Comparison of ENCODE assay signal across 1 cellular context in the genomic region with DNA sequence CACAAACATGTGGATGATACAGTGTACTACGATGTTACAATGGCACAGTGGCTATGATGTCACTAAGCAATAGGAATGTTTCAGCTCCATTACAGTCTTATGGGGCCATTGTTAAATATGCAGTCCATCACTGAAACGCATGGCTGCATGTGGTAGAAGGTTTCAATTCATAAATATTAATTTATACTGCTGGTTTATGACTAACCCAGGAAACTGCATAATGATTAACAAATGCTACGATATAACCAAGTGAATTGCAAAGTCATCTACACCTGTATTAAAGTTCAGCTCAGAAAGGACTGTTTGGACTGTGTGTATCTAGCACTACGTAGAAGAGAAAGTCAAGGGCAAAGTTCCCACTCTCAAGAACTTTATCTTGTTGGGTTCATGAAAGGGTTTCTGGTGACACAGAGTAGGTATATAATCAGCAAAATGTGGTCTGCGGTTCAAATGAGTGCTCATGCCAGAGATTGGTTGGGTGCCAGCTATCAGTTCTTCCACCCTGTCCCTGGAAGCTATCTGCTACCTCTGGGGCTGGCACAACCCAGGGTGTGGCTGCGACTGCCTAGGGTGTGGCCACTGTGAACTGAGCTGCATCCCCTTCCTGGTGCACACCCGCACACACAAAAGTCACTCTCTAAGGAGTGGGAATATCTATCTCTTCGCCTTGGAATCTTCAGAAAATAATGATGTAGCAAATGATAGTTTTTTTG.
A peak's percentile ranks its signal among the peaks of the same experiment; 100 is the strongest.
TF ChIP-seq lines count a peak whose summit lies in the region.

No MANE protein-coding gene starts in this region.

TF ChIP-seq in K562, 482 proteins besides CTCF, POLR2A, EP300 and RAD21 (continued from another document and continues in another):
- no peak for TF ChIP-seq ZNF280B (CRISPR knock-in tag; IDR thresholded peaks at IDR 0.05)
- peak; percentile 23; the same call in 1 of the 2 replicates for TF ChIP-seq GATA2 (CRISPR knock-in tag; IDR thresholded peaks at IDR 0.05)
- TF ChIP-seq RBM25 (IDR thresholded peaks at IDR 0.05; ENCODE audit: low read depth, low read length, severe bottlenecking) = no peak
- no peak for TF ChIP-seq PTRF (tag; IDR thresholded peaks at IDR 0.05)
- TF ChIP-seq SMARCE1 (IDR thresholded peaks at IDR 0.05) = 0 out of 2 replicates have a peak, but pooled peaks have one; percentile 27
- no peak for TF ChIP-seq SMARCC2 (IDR thresholded peaks at IDR 0.05; ENCODE audit: low read depth)
- TF ChIP-seq RBM15 (IDR thresholded peaks at IDR 0.05; ENCODE audit: insufficient read depth, low read length) = no peak
- peak; percentile 44; the same call in 1 of the 2 replicates for TF ChIP-seq NCOR1 (IDR thresholded peaks at IDR 0.05)
- TF ChIP-seq, protein P1, sequence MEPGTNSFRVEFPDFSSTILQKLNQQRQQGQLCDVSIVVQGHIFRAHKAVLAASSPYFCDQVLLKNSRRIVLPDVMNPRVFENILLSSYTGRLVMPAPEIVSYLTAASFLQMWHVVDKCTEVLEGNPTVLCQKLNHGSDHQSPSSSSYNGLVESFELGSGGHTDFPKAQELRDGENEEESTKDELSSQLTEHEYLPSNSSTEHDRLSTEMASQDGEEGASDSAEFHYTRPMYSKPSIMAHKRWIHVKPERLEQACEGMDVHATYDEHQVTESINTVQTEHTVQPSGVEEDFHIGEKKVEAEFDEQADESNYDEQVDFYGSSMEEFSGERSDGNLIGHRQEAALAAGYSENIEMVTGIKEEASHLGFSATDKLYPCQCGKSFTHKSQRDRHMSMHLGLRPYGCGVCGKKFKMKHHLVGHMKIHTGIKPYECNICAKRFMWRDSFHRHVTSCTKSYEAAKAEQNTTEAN (CRISPR knock-in tag; IDR thresholded peaks at IDR 0.05) = no peak
- no peak for TF ChIP-seq POLR2G (IDR thresholded peaks at IDR 0.05; ENCODE audit: low read depth, low read length)
- 0 out of 2 replicates have a peak, but pooled peaks have one; percentile 25 for TF ChIP-seq KLF16 (IDR thresholded peaks at IDR 0.05)
- no peak for TF ChIP-seq ZNF57 (CRISPR knock-in tag; IDR thresholded peaks at IDR 0.05)
- no peak for TF ChIP-seq HEY1 (CRISPR knock-in tag; IDR thresholded peaks at IDR 0.05; ENCODE audit: borderline replicate concordance)
- no peak for TF ChIP-seq ZNF518B (CRISPR knock-in tag; IDR thresholded peaks at IDR 0.05)
- TF ChIP-seq IRF2 (CRISPR knock-in tag; IDR thresholded peaks at IDR 0.05) = no peak
- no peak for TF ChIP-seq MCM2 (IDR thresholded peaks at IDR 0.05; ENCODE audit: low read depth)
- peak; percentile 60; the same call in 1 of the 2 replicates for TF ChIP-seq CTBP1 (IDR thresholded peaks at IDR 0.05; ENCODE audit: borderline replicate concordance)
- no peak for TF ChIP-seq FOXK1 (CRISPR knock-in tag; IDR thresholded peaks at IDR 0.05; ENCODE audit: borderline replicate concordance)
- TF ChIP-seq, protein P2, sequence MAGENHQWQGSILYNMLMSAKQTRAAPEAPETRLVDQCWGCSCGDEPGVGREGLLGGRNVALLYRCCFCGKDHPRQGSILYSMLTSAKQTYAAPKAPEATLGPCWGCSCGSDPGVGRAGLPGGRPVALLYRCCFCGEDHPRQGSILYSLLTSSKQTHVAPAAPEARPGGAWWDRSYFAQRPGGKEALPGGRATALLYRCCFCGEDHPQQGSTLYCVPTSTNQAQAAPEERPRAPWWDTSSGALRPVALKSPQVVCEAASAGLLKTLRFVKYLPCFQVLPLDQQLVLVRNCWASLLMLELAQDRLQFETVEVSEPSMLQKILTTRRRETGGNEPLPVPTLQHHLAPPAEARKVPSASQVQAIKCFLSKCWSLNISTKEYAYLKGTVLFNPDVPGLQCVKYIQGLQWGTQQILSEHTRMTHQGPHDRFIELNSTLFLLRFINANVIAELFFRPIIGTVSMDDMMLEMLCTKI (IDR thresholded peaks at IDR 0.05; ENCODE audit: partially characterized antibody) = no peak
- no peak for TF ChIP-seq PTTG1 (tag; IDR thresholded peaks at IDR 0.05; ENCODE audit: low read depth)
- TF ChIP-seq HDGF (IDR thresholded peaks at IDR 0.05) = no peak
- TF ChIP-seq ZNF76 (CRISPR knock-in tag; IDR thresholded peaks at IDR 0.05; ENCODE audit: borderline replicate concordance) = no peak
- TF ChIP-seq, protein P3, sequence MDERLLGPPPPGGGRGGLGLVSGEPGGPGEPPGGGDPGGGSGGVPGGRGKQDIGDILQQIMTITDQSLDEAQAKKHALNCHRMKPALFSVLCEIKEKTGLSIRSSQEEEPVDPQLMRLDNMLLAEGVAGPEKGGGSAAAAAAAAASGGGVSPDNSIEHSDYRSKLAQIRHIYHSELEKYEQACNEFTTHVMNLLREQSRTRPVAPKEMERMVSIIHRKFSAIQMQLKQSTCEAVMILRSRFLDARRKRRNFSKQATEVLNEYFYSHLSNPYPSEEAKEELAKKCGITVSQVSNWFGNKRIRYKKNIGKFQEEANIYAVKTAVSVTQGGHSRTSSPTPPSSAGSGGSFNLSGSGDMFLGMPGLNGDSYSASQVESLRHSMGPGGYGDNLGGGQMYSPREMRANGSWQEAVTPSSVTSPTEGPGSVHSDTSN (CRISPR knock-in tag; IDR thresholded peaks at IDR 0.05; ENCODE audit: low read depth) = no peak
- TF ChIP-seq, protein P3 (tag; conservative IDR thresholded peaks at IDR 0.05; ENCODE audit: low read depth) = no peak
- no peak for TF ChIP-seq ZNF589 (CRISPR knock-in tag; IDR thresholded peaks at IDR 0.05; ENCODE audit: low read depth)
- no peak for TF ChIP-seq SLC30A9 (CRISPR knock-in tag; IDR thresholded peaks at IDR 0.05)
- TF ChIP-seq SP1 (CRISPR knock-in tag; IDR thresholded peaks at IDR 0.05) = no peak
- TF ChIP-seq ZNF3 (CRISPR knock-in tag; IDR thresholded peaks at IDR 0.05) = no peak
- no peak for TF ChIP-seq SP2 (IDR thresholded peaks at IDR 0.05; ENCODE audit: extremely low read depth, low read depth, low read length, poor library complexity, severe bottlenecking)
- TF ChIP-seq ZNF311 (CRISPR knock-in tag; IDR thresholded peaks at IDR 0.05) = no peak
- no peak for TF ChIP-seq SRSF9 (IDR thresholded peaks at IDR 0.05; ENCODE audit: borderline replicate concordance, low read depth, low read length)
- TF ChIP-seq ZNF668 (CRISPR knock-in tag; IDR thresholded peaks at IDR 0.05) = no peak
- TF ChIP-seq ELF4 (CRISPR knock-in tag; IDR thresholded peaks at IDR 0.05) = no peak
- no peak for TF ChIP-seq ZNF347 (CRISPR knock-in tag; IDR thresholded peaks at IDR 0.05; ENCODE audit: low read depth)
- no peak for TF ChIP-seq CBX5 (IDR thresholded peaks at IDR 0.05; ENCODE audit: borderline replicate concordance, low read depth)
- no peak for TF ChIP-seq XRCC5 (IDR thresholded peaks at IDR 0.05; ENCODE audit: low read depth, low read length)
- TF ChIP-seq HDAC1 (IDR thresholded peaks at IDR 0.05) = no peak
- TF ChIP-seq SRF (CRISPR knock-in tag; IDR thresholded peaks at IDR 0.05) = no peak
- TF ChIP-seq NFE2L1 (tag; IDR thresholded peaks at IDR 0.05; ENCODE audit: borderline replicate concordance, low read depth) = no peak
- TF ChIP-seq, protein P4, sequence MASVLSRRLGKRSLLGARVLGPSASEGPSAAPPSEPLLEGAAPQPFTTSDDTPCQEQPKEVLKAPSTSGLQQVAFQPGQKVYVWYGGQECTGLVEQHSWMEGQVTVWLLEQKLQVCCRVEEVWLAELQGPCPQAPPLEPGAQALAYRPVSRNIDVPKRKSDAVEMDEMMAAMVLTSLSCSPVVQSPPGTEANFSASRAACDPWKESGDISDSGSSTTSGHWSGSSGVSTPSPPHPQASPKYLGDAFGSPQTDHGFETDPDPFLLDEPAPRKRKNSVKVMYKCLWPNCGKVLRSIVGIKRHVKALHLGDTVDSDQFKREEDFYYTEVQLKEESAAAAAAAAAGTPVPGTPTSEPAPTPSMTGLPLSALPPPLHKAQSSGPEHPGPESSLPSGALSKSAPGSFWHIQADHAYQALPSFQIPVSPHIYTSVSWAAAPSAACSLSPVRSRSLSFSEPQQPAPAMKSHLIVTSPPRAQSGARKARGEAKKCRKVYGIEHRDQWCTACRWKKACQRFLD (CRISPR knock-in tag; IDR thresholded peaks at IDR 0.05) = no peak
- TF ChIP-seq, protein P5, sequence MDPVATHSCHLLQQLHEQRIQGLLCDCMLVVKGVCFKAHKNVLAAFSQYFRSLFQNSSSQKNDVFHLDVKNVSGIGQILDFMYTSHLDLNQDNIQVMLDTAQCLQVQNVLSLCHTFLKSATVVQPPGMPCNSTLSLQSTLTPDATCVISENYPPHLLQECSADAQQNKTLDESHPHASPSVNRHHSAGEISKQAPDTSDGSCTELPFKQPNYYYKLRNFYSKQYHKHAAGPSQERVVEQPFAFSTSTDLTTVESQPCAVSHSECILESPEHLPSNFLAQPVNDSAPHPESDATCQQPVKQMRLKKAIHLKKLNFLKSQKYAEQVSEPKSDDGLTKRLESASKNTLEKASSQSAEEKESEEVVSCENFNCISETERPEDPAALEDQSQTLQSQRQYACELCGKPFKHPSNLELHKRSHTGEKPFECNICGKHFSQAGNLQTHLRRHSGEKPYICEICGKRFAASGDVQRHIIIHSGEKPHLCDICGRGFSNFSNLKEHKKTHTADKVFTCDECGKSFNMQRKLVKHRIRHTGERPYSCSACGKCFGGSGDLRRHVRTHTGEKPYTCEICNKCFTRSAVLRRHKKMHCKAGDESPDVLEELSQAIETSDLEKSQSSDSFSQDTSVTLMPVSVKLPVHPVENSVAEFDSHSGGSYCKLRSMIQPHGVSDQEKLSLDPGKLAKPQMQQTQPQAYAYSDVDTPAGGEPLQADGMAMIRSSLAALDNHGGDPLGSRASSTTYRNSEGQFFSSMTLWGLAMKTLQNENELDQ (CRISPR knock-in tag; IDR thresholded peaks at IDR 0.05; ENCODE audit: borderline replicate concordance) = no peak
- TF ChIP-seq CEBPZ (IDR thresholded peaks at IDR 0.05; ENCODE audit: borderline replicate concordance, low read depth, low read length) = no peak
- TF ChIP-seq NFE2 (IDR thresholded peaks at IDR 0.05; ENCODE audit: low read depth) = 0 out of 2 replicates have a peak, but pooled peaks have one; percentile 19
- TF ChIP-seq ZNF217 (CRISPR knock-in tag; IDR thresholded peaks at IDR 0.05) = no peak
- no peak for TF ChIP-seq ZNF764 (CRISPR knock-in tag; IDR thresholded peaks at IDR 0.05; ENCODE audit: low read depth)
- TF ChIP-seq CSDE1 (IDR thresholded peaks at IDR 0.05) = no peak
